1 cellular context compared by ENCODE assay signal in genomic region chr6:3212261-3212660, GRCh38.
TF ChIP-seq lines count a peak whose summit lies in the region.

No MANE protein-coding gene starts in this region.

TF ChIP-seq in K562, 482 proteins besides CTCF, POLR2A, EP300 and RAD21:
- TF ChIP-seq PRDM10 (IDR thresholded peaks at IDR 0.05; ENCODE audit: partially characterized antibody), result no peak
- 0 out of 2 replicates have a peak, but pooled peaks have one; percentile 21 for TF ChIP-seq BRD4 (IDR thresholded peaks at IDR 0.05)
- no peak for TF ChIP-seq SMAD3 (CRISPR knock-in tag; conservative IDR thresholded peaks at IDR 0.05)
- no peak for TF ChIP-seq TOE1 (IDR thresholded peaks at IDR 0.05; ENCODE audit: borderline replicate concordance)
- no peak for TF ChIP-seq TOE1 (CRISPR knock-in tag; IDR thresholded peaks at IDR 0.05; ENCODE audit: borderline replicate concordance, low read depth)
- no peak for TF ChIP-seq KLF1 (tag; IDR thresholded peaks at IDR 0.05)
- TF ChIP-seq ZNF239 (CRISPR knock-in tag; IDR thresholded peaks at IDR 0.05), result no peak
- TF ChIP-seq ZNF699 (CRISPR knock-in tag; IDR thresholded peaks at IDR 0.05; ENCODE audit: insufficient replicate concordance), result no peak
- no peak for TF ChIP-seq MBD2 (IDR thresholded peaks at IDR 0.05; ENCODE audit: borderline replicate concordance, low read depth)
- TF ChIP-seq AFF4 (CRISPR knock-in tag; IDR thresholded peaks at IDR 0.05), result 0 out of 2 replicates have a peak, but pooled peaks have one; percentile 63
- no peak for TF ChIP-seq POLR3G (IDR thresholded peaks at IDR 0.05; ENCODE audit: extremely low read depth, insufficient read length, insufficient replicate concordance)
- no peak for TF ChIP-seq PRPF4 (IDR thresholded peaks at IDR 0.05; ENCODE audit: insufficient read depth, low read depth, low read length, poor library complexity, severe bottlenecking)
- peak in 1 of 2 experiments; percentile 29; a peak in 2 of 4 replicates for TF ChIP-seq NRF1 (conservative IDR thresholded peaks at IDR 0.05 in 1 of 2, IDR thresholded peaks at IDR 0.05 in 1 of 2)
- TF ChIP-seq NR2C2 (CRISPR knock-in tag; IDR thresholded peaks at IDR 0.05), result no peak
- 0 out of 2 replicates have a peak, but pooled peaks have one; percentile 1 for TF ChIP-seq NR2C2 (tag; IDR thresholded peaks at IDR 0.05)
- TF ChIP-seq ESRRB (CRISPR knock-in tag; IDR thresholded peaks at IDR 0.05; ENCODE audit: borderline replicate concordance), result no peak
- no peak for TF ChIP-seq GABPA (tag; conservative IDR thresholded peaks at IDR 0.05; ENCODE audit: low read depth)
- no peak for TF ChIP-seq E2F1 (CRISPR knock-in tag; IDR thresholded peaks at IDR 0.05)
- TF ChIP-seq ZKSCAN1 (IDR thresholded peaks at IDR 0.05; ENCODE audit: low read depth, low read length), result peak; percentile 95
TF ChIP-seq in K562: peak in this region for 5.
